ENCODE assay signal across 1 cellular context in the genomic region with DNA sequence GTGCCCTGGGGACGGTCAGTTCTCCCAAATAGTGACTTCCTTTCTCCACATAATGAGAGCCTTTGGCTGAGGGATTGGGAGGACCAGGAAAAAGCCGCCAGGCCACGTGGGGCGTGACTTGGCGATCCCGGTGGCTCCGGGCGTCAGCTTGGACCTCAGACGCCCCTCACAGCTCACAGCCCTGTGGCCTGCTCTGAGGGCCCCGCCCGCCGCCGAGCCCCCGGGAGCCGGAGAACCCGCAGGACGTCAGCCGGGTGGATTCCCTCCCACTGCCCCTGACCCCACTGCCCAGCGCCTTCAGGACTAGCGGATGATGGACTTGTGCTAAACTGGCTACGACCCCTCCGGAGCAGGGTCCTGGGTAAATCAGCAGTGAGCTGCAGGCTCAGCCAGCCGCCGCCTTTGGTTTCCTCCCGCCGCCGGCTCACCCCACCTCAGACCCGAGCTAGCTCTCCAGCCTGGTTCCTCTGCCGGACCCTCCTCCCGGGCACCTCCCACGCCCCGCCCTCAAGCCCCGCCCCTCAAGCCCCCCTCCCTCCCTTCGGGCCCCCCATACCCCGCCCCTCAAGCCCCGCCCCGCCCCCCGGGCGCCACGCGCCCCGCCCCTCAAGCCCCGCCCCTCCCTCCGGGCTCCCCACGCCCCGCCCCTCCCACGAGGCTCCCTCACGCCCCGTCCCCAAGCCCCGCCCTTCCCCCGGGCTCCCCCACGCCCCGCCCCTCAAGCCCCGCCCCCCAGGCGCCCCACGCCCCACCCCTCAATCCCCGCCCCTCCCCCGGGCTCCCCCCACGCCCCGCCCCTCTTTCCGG.
TF ChIP-seq lines count a peak whose summit lies in the region.

No MANE protein-coding gene starts in this region.

TF ChIP-seq in HepG2, 621 proteins besides CTCF, POLR2A, EP300 and RAD21 (continued from another document and continues in another):
- TF ChIP-seq, protein P1, sequence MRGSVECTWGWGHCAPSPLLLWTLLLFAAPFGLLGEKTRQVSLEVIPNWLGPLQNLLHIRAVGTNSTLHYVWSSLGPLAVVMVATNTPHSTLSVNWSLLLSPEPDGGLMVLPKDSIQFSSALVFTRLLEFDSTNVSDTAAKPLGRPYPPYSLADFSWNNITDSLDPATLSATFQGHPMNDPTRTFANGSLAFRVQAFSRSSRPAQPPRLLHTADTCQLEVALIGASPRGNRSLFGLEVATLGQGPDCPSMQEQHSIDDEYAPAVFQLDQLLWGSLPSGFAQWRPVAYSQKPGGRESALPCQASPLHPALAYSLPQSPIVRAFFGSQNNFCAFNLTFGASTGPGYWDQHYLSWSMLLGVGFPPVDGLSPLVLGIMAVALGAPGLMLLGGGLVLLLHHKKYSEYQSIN (CRISPR knock-in tag; IDR thresholded peaks at IDR 0.05; ENCODE audit: borderline replicate concordance): no peak
- TF ChIP-seq CCDC6 (CRISPR knock-in tag; IDR thresholded peaks at IDR 0.05): no peak
- TF ChIP-seq, protein P2, sequence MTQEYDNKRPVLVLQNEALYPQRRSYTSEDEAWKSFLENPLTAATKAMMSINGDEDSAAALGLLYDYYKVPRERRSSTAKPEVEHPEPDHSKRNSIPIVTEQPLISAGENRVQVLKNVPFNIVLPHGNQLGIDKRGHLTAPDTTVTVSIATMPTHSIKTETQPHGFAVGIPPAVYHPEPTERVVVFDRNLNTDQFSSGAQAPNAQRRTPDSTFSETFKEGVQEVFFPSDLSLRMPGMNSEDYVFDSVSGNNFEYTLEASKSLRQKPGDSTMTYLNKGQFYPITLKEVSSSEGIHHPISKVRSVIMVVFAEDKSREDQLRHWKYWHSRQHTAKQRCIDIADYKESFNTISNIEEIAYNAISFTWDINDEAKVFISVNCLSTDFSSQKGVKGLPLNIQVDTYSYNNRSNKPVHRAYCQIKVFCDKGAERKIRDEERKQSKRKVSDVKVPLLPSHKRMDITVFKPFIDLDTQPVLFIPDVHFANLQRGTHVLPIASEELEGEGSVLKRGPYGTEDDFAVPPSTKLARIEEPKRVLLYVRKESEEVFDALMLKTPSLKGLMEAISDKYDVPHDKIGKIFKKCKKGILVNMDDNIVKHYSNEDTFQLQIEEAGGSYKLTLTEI (CRISPR knock-in tag; conservative IDR thresholded peaks at IDR 0.05): no peak
- no peak for TF ChIP-seq RXRA (CRISPR knock-in tag; IDR thresholded peaks at IDR 0.05)
- TF ChIP-seq ZNF75D (CRISPR knock-in tag; IDR thresholded peaks at IDR 0.05; ENCODE audit: borderline replicate concordance): no peak
- no peak for TF ChIP-seq MTF1 (CRISPR knock-in tag; IDR thresholded peaks at IDR 0.05)
- TF ChIP-seq ZNF567 (CRISPR knock-in tag; IDR thresholded peaks at IDR 0.05; ENCODE audit: borderline replicate concordance): no peak
- TF ChIP-seq ZBTB8A (CRISPR knock-in tag; IDR thresholded peaks at IDR 0.05; ENCODE audit: borderline replicate concordance, low read depth): no peak
- TF ChIP-seq, protein P3, sequence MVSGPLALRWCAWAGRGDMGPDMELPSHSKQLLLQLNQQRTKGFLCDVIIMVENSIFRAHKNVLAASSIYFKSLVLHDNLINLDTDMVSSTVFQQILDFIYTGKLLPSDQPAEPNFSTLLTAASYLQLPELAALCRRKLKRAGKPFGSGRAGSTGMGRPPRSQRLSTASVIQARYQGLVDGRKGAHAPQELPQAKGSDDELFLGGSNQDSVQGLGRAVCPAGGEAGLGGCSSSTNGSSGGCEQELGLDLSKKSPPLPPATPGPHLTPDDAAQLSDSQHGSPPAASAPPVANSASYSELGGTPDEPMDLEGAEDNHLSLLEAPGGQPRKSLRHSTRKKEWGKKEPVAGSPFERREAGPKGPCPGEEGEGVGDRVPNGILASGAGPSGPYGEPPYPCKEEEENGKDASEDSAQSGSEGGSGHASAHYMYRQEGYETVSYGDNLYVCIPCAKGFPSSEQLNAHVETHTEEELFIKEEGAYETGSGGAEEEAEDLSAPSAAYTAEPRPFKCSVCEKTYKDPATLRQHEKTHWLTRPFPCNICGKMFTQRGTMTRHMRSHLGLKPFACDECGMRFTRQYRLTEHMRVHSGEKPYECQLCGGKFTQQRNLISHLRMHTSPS (CRISPR knock-in tag; IDR thresholded peaks at IDR 0.05; ENCODE audit: low read depth): peak; percentile 63; the same call in 1 of the 2 replicates
- TF ChIP-seq, protein P4, sequence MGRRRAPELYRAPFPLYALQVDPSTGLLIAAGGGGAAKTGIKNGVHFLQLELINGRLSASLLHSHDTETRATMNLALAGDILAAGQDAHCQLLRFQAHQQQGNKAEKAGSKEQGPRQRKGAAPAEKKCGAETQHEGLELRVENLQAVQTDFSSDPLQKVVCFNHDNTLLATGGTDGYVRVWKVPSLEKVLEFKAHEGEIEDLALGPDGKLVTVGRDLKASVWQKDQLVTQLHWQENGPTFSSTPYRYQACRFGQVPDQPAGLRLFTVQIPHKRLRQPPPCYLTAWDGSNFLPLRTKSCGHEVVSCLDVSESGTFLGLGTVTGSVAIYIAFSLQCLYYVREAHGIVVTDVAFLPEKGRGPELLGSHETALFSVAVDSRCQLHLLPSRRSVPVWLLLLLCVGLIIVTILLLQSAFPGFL (CRISPR knock-in tag; IDR thresholded peaks at IDR 0.05): no peak
- TF ChIP-seq ZNF17 (CRISPR knock-in tag; IDR thresholded peaks at IDR 0.05): no peak
- TF ChIP-seq SOX5 (CRISPR knock-in tag; IDR thresholded peaks at IDR 0.05; ENCODE audit: borderline replicate concordance): no peak
- peak; percentile 53 for TF ChIP-seq ERF (CRISPR knock-in tag; IDR thresholded peaks at IDR 0.05)
- TF ChIP-seq MYC (CRISPR knock-in tag; IDR thresholded peaks at IDR 0.05; ENCODE audit: borderline replicate concordance): peak; percentile 56; the same call in 1 of the 2 replicates
- TF ChIP-seq NFIB (CRISPR knock-in tag; IDR thresholded peaks at IDR 0.05; ENCODE audit: borderline replicate concordance): 0 out of 2 replicates have a peak, but pooled peaks have one; percentile 70
- TF ChIP-seq, protein P5, sequence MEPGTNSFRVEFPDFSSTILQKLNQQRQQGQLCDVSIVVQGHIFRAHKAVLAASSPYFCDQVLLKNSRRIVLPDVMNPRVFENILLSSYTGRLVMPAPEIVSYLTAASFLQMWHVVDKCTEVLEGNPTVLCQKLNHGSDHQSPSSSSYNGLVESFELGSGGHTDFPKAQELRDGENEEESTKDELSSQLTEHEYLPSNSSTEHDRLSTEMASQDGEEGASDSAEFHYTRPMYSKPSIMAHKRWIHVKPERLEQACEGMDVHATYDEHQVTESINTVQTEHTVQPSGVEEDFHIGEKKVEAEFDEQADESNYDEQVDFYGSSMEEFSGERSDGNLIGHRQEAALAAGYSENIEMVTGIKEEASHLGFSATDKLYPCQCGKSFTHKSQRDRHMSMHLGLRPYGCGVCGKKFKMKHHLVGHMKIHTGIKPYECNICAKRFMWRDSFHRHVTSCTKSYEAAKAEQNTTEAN (CRISPR knock-in tag; conservative IDR thresholded peaks at IDR 0.05): no peak
- no peak for TF ChIP-seq KAT8 (CRISPR knock-in tag; IDR thresholded peaks at IDR 0.05)
- TF ChIP-seq ZNF337 (CRISPR knock-in tag; IDR thresholded peaks at IDR 0.05; ENCODE audit: borderline replicate concordance, low read depth): no peak
- TF ChIP-seq KDM2A (CRISPR knock-in tag; IDR thresholded peaks at IDR 0.05; ENCODE audit: borderline replicate concordance, low read depth): peak; percentile 29; the same call in 1 of the 2 replicates
- no peak for TF ChIP-seq KDM3A (CRISPR knock-in tag; IDR thresholded peaks at IDR 0.05; ENCODE audit: low read depth)
- TF ChIP-seq, protein P6, sequence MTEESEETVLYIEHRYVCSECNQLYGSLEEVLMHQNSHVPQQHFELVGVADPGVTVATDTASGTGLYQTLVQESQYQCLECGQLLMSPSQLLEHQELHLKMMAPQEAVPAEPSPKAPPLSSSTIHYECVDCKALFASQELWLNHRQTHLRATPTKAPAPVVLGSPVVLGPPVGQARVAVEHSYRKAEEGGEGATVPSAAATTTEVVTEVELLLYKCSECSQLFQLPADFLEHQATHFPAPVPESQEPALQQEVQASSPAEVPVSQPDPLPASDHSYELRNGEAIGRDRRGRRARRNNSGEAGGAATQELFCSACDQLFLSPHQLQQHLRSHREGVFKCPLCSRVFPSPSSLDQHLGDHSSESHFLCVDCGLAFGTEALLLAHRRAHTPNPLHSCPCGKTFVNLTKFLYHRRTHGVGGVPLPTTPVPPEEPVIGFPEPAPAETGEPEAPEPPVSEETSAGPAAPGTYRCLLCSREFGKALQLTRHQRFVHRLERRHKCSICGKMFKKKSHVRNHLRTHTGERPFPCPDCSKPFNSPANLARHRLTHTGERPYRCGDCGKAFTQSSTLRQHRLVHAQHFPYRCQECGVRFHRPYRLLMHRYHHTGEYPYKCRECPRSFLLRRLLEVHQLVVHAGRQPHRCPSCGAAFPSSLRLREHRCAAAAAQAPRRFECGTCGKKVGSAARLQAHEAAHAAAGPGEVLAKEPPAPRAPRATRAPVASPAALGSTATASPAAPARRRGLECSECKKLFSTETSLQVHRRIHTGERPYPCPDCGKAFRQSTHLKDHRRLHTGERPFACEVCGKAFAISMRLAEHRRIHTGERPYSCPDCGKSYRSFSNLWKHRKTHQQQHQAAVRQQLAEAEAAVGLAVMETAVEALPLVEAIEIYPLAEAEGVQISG (CRISPR knock-in tag; IDR thresholded peaks at IDR 0.05): no peak
- TF ChIP-seq, protein P7, sequence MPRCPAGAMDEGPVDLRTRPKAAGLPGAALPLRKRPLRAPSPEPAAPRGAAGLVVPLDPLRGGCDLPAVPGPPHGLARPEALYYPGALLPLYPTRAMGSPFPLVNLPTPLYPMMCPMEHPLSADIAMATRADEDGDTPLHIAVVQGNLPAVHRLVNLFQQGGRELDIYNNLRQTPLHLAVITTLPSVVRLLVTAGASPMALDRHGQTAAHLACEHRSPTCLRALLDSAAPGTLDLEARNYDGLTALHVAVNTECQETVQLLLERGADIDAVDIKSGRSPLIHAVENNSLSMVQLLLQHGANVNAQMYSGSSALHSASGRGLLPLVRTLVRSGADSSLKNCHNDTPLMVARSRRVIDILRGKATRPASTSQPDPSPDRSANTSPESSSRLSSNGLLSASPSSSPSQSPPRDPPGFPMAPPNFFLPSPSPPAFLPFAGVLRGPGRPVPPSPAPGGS (CRISPR knock-in tag; IDR thresholded peaks at IDR 0.05): no peak
- TF ChIP-seq SATB2 (CRISPR knock-in tag; IDR thresholded peaks at IDR 0.05): no peak
- TF ChIP-seq, protein P8, sequence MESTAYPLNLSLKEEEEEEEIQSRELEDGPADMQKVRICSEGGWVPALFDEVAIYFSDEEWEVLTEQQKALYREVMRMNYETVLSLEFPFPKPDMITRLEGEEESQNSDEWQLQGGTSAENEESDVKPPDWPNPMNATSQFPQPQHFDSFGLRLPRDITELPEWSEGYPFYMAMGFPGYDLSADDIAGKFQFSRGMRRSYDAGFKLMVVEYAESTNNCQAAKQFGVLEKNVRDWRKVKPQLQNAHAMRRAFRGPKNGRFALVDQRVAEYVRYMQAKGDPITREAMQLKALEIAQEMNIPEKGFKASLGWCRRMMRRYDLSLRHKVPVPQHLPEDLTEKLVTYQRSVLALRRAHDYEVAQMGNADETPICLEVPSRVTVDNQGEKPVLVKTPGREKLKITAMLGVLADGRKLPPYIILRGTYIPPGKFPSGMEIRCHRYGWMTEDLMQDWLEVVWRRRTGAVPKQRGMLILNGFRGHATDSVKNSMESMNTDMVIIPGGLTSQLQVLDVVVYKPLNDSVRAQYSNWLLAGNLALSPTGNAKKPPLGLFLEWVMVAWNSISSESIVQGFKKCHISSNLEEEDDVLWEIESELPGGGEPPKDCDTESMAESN (CRISPR knock-in tag; conservative IDR thresholded peaks at IDR 0.05): 0 out of 2 replicates have a peak, but pooled peaks have one; percentile 20
- peak; percentile 18 for TF ChIP-seq HNRNPLL (IDR thresholded peaks at IDR 0.05; ENCODE audit: low read depth, low read length, poor library complexity, severe bottlenecking)
- TF ChIP-seq ZNF598 (CRISPR knock-in tag; IDR thresholded peaks at IDR 0.05; ENCODE audit: borderline replicate concordance): 0 out of 2 replicates have a peak, but pooled peaks have one; percentile 67
- TF ChIP-seq BORCS8-MEF2B (CRISPR knock-in tag; IDR thresholded peaks at IDR 0.05): no peak
- no peak for TF ChIP-seq HES4 (CRISPR knock-in tag; IDR thresholded peaks at IDR 0.05; ENCODE audit: borderline replicate concordance)
- TF ChIP-seq, protein P9, sequence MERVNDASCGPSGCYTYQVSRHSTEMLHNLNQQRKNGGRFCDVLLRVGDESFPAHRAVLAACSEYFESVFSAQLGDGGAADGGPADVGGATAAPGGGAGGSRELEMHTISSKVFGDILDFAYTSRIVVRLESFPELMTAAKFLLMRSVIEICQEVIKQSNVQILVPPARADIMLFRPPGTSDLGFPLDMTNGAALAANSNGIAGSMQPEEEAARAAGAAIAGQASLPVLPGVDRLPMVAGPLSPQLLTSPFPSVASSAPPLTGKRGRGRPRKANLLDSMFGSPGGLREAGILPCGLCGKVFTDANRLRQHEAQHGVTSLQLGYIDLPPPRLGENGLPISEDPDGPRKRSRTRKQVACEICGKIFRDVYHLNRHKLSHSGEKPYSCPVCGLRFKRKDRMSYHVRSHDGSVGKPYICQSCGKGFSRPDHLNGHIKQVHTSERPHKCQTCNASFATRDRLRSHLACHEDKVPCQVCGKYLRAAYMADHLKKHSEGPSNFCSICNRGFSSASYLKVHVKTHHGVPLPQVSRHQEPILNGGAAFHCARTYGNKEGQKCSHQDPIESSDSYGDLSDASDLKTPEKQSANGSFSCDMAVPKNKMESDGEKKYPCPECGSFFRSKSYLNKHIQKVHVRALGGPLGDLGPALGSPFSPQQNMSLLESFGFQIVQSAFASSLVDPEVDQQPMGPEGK (CRISPR knock-in tag; IDR thresholded peaks at IDR 0.05): peak; percentile 50
- TF ChIP-seq ZSCAN21 (CRISPR knock-in tag; IDR thresholded peaks at IDR 0.05; ENCODE audit: borderline replicate concordance): no peak
- TF ChIP-seq ATF7 (IDR thresholded peaks at IDR 0.05): no peak
- TF ChIP-seq ATF7 (CRISPR knock-in tag; IDR thresholded peaks at IDR 0.05): no peak
- no peak for TF ChIP-seq ZNF136 (CRISPR knock-in tag; IDR thresholded peaks at IDR 0.05; ENCODE audit: low read depth)
- TF ChIP-seq, protein P10, sequence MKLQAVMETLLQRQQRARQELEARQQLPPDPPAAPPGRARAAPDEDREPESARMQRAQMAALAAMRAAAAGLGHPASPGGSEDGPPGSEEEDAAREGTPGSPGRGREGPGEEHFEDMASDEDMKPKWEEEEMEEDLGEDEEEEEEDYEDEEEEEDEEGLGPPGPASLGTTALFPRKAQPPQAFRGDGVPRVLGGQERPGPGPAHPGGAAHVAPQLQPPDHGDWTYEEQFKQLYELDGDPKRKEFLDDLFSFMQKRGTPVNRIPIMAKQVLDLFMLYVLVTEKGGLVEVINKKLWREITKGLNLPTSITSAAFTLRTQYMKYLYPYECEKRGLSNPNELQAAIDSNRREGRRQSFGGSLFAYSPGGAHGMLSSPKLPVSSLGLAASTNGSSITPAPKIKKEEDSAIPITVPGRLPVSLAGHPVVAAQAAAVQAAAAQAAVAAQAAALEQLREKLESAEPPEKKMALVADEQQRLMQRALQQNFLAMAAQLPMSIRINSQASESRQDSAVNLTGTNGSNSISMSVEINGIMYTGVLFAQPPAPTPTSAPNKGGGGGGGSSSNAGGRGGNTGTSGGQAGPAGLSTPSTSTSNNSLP (IDR thresholded peaks at IDR 0.05; ENCODE audit: low read depth, low read length): no peak
- TF ChIP-seq SP140L (CRISPR knock-in tag; IDR thresholded peaks at IDR 0.05; ENCODE audit: borderline replicate concordance): no peak
- TF ChIP-seq ZNF605 (CRISPR knock-in tag; IDR thresholded peaks at IDR 0.05): no peak
- no peak for TF ChIP-seq MED8 (CRISPR knock-in tag; IDR thresholded peaks at IDR 0.05; ENCODE audit: insufficient replicate concordance)
